Comparison of ENCODE assay signal across 1 cellular context in genomic region chr3:50167782-50168317, GRCh38.
TF ChIP-seq lines count a peak whose summit lies in the region.

No MANE protein-coding gene starts in this region.

TF ChIP-seq in HepG2, 621 proteins besides CTCF, POLR2A, EP300 and RAD21 (continued from another document):
- no peak for TF ChIP-seq HNF4G (IDR thresholded peaks at IDR 0.05; ENCODE audit: borderline replicate concordance, low read depth, low read length)
- TF ChIP-seq HNF4G (CRISPR knock-in tag; IDR thresholded peaks at IDR 0.05; ENCODE audit: borderline replicate concordance, low read depth) = no peak
